9 cellular contexts compared by ENCODE assay signal in the genomic region with DNA sequence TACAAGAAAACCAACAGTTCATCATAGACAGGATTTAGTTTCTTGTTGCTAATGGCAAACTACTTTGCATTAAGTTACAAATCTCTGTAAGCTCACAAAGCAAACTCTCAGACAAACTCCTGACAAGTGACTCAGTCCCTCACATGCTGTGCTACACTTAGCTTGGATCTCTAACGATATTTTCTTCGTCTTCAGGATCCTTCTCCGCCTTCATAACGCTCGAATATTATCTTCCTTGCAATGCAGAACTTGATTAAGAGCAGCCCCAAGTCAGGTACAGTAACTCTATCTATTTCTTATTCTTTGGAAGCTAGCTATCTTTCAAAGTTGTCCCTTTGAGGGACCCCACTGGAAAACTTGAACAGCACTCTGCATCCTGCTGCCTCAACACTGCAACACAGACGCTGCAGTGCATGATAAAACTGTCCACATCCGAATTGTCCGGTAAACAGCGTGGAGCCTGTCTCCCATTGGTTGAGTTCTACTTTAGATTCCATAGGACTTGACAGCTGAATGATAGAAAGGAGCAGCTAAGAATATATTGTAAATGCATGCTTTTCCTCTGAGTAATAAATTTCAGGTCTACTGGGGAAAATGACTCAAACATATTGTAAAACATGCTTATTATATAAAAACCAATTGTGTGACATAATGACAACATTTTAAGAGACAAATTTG.
A peak's percentile ranks its signal among the peaks of the same experiment; 100 is the strongest.
DNase-seq lines count a peak whose midpoint lies in the region; ATAC-seq and TF ChIP-seq lines count a peak whose summit lies in the region.
"Had no signal": no experiment of that assay in that cellular context is flagged by ENCODE, and none has a peak within 500 bp of the region (broad histone marks: within the 10 kb centered on the region; RNA-seq: fewer than 3 reads in every experiment).

No MANE protein-coding gene starts in this region.

- DNase-seq in Daoy (ENCODE audit: low read depth) (peak; percentile 52), SW 1271 (lab: John Stamatoyannopoulos, UW) (peak; percentile 80 to 90), foreskin keratinocyte (peak; percentile 62 to 83), pulmonary artery endothelial cell (ENCODE audit: low read depth, low spot score) (peak; percentile 74), NK-92 (lab: John Stamatoyannopoulos, UW; ENCODE audit: unreplicated experiment) (no peak), NCI-H1436 (lab: John Stamatoyannopoulos, UW) (no peak)
- DNase-seq: stimulated activated CD4-positive, alpha-beta T cell treated with anti-CD3 and anti-CD28 coated beads, Interleukin-4, amount 100 ng/mL, for 24 hours had no signal

- H3K4me1 ChIP-seq in foreskin keratinocyte = peaks cover 49% of the 10 kb centered on the region

- H3K27ac ChIP-seq in foreskin keratinocyte = peak overlapping the region; percentile 36

- ATAC-seq in foreskin keratinocyte (peak; percentile 86), HG03520 (IDR thresholded peaks at IDR 0.05; ENCODE audit: unreplicated experiment) (no peak), GM18868 (IDR thresholded peaks at IDR 0.05; ENCODE audit: unreplicated experiment) (no peak)

- no peaks in the 10 kb centered on the region for H3K27me3 ChIP-seq in foreskin keratinocyte

- TF ChIP-seq CTCF in foreskin keratinocyte (conservative IDR thresholded peaks at IDR 0.05) = no peak

Comparison
In these comparisons a context has a peak if more than half of its experiments do, and no peak if none do; other contexts are left out.
1. DNase-seq: peak in Daoy (single experiment), SW 1271 (2 of 2), foreskin keratinocyte (2 of 2) and pulmonary artery endothelial cell (single experiment); none in NK-92 (single experiment) and NCI-H1436 (single experiment).